ENCODE assay signal across 1 cellular context in the genomic region with DNA sequence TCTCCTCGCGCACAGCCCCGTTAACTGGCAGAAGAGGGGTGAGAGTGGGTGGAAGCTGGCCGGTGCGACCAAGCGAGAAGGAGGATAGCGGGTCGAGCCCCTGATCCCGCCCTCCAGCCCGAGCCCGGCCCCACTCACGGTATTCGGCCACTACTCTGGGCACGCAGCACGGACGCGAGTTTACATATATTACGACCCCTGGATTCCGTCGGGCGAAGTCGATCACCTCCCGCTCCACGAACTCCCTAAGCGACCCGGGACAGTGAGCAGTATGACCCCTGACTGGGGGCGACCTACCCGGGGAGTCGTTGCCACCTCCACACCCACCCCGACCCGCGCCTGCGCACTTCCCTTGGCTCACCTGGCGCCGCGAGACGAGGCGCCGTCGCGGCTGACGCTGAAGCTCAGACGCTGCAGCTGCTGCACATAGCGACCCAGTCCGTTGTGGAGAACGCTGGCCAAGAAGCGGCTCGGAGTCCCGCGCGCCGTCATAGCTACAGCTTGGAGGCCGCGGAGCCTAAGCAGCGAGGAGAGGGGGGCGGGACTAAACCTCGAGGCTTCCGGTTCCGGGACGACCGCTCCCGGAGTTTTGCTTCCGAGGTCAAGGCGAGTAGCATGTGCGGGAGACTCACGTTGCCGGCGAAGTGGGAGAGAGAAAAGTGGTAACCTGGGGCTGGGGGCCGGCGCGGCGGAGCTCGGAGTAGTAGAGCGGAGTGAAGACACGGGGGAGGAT.
TF ChIP-seq lines count a peak whose summit lies in the region.

A gene (minus strand): TSS at position 546 of the 733 bp plus-strand sequence. CDS start 54 bp downstream, at position 492.
A gene (plus strand): TSS at position 592 of the 733 bp plus-strand sequence. CDS start 668 bp downstream, outside the sequence.

TF ChIP-seq in K562, 482 proteins besides CTCF, POLR2A, EP300 and RAD21 (continued from another document and continues in another):
- TF ChIP-seq, protein P1, sequence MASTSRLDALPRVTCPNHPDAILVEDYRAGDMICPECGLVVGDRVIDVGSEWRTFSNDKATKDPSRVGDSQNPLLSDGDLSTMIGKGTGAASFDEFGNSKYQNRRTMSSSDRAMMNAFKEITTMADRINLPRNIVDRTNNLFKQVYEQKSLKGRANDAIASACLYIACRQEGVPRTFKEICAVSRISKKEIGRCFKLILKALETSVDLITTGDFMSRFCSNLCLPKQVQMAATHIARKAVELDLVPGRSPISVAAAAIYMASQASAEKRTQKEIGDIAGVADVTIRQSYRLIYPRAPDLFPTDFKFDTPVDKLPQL (IDR thresholded peaks at IDR 0.05; ENCODE audit: extremely low read depth, insufficient read length): no peak
- TF ChIP-seq, protein P2, sequence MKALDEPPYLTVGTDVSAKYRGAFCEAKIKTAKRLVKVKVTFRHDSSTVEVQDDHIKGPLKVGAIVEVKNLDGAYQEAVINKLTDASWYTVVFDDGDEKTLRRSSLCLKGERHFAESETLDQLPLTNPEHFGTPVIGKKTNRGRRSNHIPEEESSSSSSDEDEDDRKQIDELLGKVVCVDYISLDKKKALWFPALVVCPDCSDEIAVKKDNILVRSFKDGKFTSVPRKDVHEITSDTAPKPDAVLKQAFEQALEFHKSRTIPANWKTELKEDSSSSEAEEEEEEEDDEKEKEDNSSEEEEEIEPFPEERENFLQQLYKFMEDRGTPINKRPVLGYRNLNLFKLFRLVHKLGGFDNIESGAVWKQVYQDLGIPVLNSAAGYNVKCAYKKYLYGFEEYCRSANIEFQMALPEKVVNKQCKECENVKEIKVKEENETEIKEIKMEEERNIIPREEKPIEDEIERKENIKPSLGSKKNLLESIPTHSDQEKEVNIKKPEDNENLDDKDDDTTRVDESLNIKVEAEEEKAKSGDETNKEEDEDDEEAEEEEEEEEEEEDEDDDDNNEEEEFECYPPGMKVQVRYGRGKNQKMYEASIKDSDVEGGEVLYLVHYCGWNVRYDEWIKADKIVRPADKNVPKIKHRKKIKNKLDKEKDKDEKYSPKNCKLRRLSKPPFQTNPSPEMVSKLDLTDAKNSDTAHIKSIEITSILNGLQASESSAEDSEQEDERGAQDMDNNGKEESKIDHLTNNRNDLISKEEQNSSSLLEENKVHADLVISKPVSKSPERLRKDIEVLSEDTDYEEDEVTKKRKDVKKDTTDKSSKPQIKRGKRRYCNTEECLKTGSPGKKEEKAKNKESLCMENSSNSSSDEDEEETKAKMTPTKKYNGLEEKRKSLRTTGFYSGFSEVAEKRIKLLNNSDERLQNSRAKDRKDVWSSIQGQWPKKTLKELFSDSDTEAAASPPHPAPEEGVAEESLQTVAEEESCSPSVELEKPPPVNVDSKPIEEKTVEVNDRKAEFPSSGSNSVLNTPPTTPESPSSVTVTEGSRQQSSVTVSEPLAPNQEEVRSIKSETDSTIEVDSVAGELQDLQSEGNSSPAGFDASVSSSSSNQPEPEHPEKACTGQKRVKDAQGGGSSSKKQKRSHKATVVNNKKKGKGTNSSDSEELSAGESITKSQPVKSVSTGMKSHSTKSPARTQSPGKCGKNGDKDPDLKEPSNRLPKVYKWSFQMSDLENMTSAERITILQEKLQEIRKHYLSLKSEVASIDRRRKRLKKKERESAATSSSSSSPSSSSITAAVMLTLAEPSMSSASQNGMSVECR (CRISPR knock-in tag; IDR thresholded peaks at IDR 0.05): peak; percentile 89
- no peak for TF ChIP-seq RBM15 (IDR thresholded peaks at IDR 0.05; ENCODE audit: insufficient read depth, low read length)
- TF ChIP-seq PURB (CRISPR knock-in tag; IDR thresholded peaks at IDR 0.05; ENCODE audit: low read depth): no peak
- TF ChIP-seq, protein P3, sequence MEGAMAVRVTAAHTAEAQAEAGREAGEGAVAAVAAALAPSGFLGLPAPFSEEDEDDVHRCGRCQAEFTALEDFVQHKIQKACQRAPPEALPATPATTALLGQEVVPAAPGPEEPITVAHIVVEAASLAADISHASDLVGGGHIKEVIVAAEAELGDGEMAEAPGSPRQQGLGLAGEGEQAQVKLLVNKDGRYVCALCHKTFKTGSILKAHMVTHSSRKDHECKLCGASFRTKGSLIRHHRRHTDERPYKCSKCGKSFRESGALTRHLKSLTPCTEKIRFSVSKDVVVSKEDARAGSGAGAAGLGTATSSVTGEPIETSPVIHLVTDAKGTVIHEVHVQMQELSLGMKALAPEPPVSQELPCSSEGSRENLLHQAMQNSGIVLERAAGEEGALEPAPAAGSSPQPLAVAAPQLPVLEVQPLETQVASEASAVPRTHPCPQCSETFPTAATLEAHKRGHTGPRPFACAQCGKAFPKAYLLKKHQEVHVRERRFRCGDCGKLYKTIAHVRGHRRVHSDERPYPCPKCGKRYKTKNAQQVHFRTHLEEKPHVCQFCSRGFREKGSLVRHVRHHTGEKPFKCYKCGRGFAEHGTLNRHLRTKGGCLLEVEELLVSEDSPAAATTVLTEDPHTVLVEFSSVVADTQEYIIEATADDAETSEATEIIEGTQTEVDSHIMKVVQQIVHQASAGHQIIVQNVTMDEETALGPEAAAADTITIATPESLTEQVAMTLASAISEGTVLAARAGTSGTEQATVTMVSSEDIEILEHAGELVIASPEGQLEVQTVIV (CRISPR knock-in tag; IDR thresholded peaks at IDR 0.05; ENCODE audit: borderline replicate concordance): no peak
- TF ChIP-seq, protein P4, sequence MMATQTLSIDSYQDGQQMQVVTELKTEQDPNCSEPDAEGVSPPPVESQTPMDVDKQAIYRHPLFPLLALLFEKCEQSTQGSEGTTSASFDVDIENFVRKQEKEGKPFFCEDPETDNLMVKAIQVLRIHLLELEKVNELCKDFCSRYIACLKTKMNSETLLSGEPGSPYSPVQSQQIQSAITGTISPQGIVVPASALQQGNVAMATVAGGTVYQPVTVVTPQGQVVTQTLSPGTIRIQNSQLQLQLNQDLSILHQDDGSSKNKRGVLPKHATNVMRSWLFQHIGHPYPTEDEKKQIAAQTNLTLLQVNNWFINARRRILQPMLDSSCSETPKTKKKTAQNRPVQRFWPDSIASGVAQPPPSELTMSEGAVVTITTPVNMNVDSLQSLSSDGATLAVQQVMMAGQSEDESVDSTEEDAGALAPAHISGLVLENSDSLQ (IDR thresholded peaks at IDR 0.05): peak; percentile 78
- no peak for TF ChIP-seq CEBPG (CRISPR knock-in tag; IDR thresholded peaks at IDR 0.05)
- TF ChIP-seq CEBPG (tag; conservative IDR thresholded peaks at IDR 0.05 in 1 of 2, IDR thresholded peaks at IDR 0.05 in 1 of 2): no peak
- no peak for TF ChIP-seq MAFK (IDR thresholded peaks at IDR 0.05; ENCODE audit: low read length)
- TF ChIP-seq, protein P5, sequence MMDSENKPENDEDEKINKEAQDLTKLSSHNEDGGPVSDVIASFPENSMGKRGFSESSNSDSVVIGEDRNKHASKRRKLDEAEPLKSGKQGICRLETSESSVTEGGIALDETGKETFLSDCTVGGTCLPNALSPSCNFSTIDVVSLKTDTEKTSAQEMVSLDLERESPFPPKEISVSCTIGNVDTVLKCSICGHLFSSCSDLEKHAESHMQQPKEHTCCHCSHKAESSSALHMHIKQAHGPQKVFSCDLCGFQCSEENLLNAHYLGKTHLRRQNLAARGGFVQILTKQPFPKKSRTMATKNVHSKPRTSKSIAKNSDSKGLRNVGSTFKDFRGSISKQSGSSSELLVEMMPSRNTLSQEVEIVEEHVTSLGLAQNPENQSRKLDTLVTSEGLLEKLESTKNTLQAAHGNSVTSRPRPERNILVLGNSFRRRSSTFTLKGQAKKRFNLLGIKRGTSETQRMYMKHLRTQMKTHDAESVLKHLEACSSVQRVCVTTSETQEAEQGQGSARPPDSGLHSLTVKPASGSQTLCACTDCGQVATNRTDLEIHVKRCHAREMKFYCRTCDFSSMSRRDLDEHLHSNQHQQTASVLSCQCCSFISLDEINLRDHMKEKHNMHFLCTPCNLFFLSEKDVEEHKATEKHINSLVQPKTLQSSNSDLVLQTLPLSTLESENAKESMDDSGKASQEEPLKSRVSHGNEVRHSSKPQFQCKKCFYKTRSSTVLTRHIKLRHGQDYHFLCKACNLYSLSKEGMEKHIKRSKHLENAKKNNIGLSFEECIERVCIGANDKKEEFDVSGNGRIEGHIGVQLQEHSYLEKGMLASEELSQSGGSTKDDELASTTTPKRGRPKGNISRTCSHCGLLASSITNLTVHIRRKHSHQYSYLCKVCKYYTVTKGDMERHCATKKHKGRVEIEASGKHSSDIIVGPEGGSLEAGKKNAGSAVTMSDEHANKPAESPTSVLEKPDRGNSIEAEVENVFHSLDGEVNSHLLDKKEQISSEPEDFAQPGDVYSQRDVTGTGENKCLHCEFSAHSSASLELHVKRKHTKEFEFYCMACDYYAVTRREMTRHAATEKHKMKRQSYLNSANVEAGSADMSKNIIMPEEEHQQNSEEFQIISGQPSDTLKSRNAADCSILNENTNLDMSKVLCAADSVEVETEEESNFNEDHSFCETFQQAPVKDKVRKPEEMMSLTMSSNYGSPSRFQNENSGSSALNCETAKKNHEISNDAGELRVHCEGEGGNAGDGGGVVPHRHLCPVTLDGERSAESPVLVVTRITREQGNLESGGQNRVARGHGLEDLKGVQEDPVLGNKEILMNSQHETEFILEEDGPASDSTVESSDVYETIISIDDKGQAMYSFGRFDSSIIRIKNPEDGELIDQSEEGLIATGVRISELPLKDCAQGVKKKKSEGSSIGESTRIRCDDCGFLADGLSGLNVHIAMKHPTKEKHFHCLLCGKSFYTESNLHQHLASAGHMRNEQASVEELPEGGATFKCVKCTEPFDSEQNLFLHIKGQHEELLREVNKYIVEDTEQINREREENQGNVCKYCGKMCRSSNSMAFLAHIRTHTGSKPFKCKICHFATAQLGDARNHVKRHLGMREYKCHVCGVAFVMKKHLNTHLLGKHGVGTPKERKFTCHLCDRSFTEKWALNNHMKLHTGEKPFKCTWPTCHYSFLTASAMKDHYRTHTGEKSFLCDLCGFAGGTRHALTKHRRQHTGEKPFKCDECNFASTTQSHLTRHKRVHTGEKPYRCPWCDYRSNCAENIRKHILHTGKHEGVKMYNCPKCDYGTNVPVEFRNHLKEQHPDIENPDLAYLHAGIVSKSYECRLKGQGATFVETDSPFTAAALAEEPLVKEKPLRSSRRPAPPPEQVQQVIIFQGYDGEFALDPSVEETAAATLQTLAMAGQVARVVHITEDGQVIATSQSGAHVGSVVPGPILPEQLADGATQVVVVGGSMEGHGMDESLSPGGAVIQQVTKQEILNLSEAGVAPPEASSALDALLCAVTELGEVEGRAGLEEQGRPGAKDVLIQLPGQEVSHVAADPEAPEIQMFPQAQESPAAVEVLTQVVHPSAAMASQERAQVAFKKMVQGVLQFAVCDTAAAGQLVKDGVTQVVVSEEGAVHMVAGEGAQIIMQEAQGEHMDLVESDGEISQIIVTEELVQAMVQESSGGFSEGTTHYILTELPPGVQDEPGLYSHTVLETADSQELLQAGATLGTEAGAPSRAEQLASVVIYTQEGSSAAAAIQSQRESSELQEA (IDR thresholded peaks at IDR 0.05; ENCODE audit: low read depth): no peak
- TF ChIP-seq CTBP1 (IDR thresholded peaks at IDR 0.05; ENCODE audit: borderline replicate concordance): no peak
- TF ChIP-seq, protein P6, sequence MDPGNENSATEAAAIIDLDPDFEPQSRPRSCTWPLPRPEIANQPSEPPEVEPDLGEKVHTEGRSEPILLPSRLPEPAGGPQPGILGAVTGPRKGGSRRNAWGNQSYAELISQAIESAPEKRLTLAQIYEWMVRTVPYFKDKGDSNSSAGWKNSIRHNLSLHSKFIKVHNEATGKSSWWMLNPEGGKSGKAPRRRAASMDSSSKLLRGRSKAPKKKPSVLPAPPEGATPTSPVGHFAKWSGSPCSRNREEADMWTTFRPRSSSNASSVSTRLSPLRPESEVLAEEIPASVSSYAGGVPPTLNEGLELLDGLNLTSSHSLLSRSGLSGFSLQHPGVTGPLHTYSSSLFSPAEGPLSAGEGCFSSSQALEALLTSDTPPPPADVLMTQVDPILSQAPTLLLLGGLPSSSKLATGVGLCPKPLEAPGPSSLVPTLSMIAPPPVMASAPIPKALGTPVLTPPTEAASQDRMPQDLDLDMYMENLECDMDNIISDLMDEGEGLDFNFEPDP (CRISPR knock-in tag; IDR thresholded peaks at IDR 0.05): no peak
- peak; percentile 86 for TF ChIP-seq RBFOX2 (IDR thresholded peaks at IDR 0.05; ENCODE audit: low read depth, low read length)
- TF ChIP-seq, protein P7, sequence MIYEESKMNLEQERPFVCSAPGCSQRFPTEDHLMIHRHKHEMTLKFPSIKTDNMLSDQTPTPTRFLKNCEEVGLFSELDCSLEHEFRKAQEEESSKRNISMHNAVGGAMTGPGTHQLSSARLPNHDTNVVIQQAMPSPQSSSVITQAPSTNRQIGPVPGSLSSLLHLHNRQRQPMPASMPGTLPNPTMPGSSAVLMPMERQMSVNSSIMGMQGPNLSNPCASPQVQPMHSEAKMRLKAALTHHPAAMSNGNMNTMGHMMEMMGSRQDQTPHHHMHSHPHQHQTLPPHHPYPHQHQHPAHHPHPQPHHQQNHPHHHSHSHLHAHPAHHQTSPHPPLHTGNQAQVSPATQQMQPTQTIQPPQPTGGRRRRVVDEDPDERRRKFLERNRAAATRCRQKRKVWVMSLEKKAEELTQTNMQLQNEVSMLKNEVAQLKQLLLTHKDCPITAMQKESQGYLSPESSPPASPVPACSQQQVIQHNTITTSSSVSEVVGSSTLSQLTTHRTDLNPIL (CRISPR knock-in tag; IDR thresholded peaks at IDR 0.05): no peak
- TF ChIP-seq, protein P8, sequence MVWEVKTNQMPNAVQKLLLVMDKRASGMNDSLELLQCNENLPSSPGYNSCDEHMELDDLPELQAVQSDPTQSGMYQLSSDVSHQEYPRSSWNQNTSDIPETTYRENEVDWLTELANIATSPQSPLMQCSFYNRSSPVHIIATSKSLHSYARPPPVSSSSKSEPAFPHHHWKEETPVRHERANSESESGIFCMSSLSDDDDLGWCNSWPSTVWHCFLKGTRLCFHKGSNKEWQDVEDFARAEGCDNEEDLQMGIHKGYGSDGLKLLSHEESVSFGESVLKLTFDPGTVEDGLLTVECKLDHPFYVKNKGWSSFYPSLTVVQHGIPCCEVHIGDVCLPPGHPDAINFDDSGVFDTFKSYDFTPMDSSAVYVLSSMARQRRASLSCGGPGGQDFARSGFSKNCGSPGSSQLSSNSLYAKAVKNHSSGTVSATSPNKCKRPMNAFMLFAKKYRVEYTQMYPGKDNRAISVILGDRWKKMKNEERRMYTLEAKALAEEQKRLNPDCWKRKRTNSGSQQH (CRISPR knock-in tag; IDR thresholded peaks at IDR 0.05): no peak
- TF ChIP-seq ZNF212 (CRISPR knock-in tag; IDR thresholded peaks at IDR 0.05): no peak
- no peak for TF ChIP-seq ZNF140 (CRISPR knock-in tag; IDR thresholded peaks at IDR 0.05)
- no peak for TF ChIP-seq HNRNPH1 (optimal IDR thresholded peaks at IDR 0.05; ENCODE audit: low read depth, low read length)
- no peak for TF ChIP-seq RBM22 (IDR thresholded peaks at IDR 0.05; ENCODE audit: low read depth, low read length, poor library complexity, severe bottlenecking)
- TF ChIP-seq ZNF586 (CRISPR knock-in tag; conservative IDR thresholded peaks at IDR 0.05): no peak
- no peak for TF ChIP-seq ZFP36 (IDR thresholded peaks at IDR 0.05; ENCODE audit: low read depth, low read length, partially characterized antibody)
- TF ChIP-seq, protein P9, sequence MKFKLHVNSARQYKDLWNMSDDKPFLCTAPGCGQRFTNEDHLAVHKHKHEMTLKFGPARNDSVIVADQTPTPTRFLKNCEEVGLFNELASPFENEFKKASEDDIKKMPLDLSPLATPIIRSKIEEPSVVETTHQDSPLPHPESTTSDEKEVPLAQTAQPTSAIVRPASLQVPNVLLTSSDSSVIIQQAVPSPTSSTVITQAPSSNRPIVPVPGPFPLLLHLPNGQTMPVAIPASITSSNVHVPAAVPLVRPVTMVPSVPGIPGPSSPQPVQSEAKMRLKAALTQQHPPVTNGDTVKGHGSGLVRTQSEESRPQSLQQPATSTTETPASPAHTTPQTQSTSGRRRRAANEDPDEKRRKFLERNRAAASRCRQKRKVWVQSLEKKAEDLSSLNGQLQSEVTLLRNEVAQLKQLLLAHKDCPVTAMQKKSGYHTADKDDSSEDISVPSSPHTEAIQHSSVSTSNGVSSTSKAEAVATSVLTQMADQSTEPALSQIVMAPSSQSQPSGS (CRISPR knock-in tag; IDR thresholded peaks at IDR 0.05): no peak
- TF ChIP-seq CSDE1 (IDR thresholded peaks at IDR 0.05): no peak
- no peak for TF ChIP-seq MECOM (CRISPR knock-in tag; IDR thresholded peaks at IDR 0.05)
- no peak for TF ChIP-seq KLF16 (IDR thresholded peaks at IDR 0.05)
- no peak for TF ChIP-seq E2F3 (CRISPR knock-in tag; IDR thresholded peaks at IDR 0.05)
- TF ChIP-seq ZSCAN29 (IDR thresholded peaks at IDR 0.05): no peak
